8 cellular contexts compared by ENCODE assay signal in genomic region chr7:19709249-19709578, GRCh38. TPM values are rescaled to one million over a fixed set of nuclear protein-coding genes. Genes with fewer than 3 reads are reported as not detected.
DNase-seq lines count a peak whose midpoint lies in the region; ATAC-seq and TF ChIP-seq lines count a peak whose summit lies in the region.

No MANE protein-coding gene starts in this region.

- TF ChIP-seq CTCF in A673 (conservative IDR thresholded peaks at IDR 0.05; ENCODE audit: low read depth, low read length) (peak; percentile 1; the same call in 1 of the 2 replicates), GM20000 (IDR thresholded peaks at IDR 0.05; ENCODE audit: extremely low read depth, missing control alignments) (no peak), WERI-Rb-1 (IDR thresholded peaks at IDR 0.05; ENCODE audit: low read depth, low read length) (no peak)

- H3K9ac ChIP-seq in adipocyte (ENCODE audit: low read length) (peak overlapping the region; percentile 94), mucosa of stomach (ENCODE audit: low read length) (peak overlapping the region; percentile 10)

- intact Hi-C loops in A673 (cut with micrococcal nuclease; ENCODE audit: unreplicated experiment) (no loop called here), left colon (cut with DNase I, micrococcal nuclease) (no loop called here)

- CTCF ChIA-PET in A673 (lab: Charles Lee): interaction anchor here (0.5 to 1.4 kb wide), 3 partner anchors 31 to 889 kb away, joined by 3 to 5 read pairs (median 3); no protein-coding TSS in a partner anchor

- ATAC-seq in HG02840 (IDR thresholded peaks at IDR 0.05; ENCODE audit: low FRiP score, unreplicated experiment) (peak; percentile 0), left colon (no peak)

- peaks cover 5% of the 10 kb centered on the region for H3K4me1 ChIP-seq in A673 (ENCODE audit: insufficient read depth, low read length, poor library complexity, severe bottlenecking)
- peaks cover 23% of the 10 kb centered on the region for H3K4me1 ChIP-seq in adipocyte (ENCODE audit: control insufficient read depth, insufficient read depth, low read length)
- no peaks in the 10 kb centered on the region for H3K4me1 ChIP-seq in mucosa of stomach (ENCODE audit: control insufficient read depth, insufficient read depth, low read length)

- H3K9me3 ChIP-seq in A673 (ENCODE audit: low read depth, low read length, poor library complexity, severe bottlenecking) (no peaks in the 10 kb centered on the region), adipocyte (ENCODE audit: control insufficient read depth, low read length) (no peaks in the 10 kb centered on the region), mucosa of stomach (ENCODE audit: control insufficient read depth, low read length) (no peaks in the 10 kb centered on the region), WERI-Rb-1 (ENCODE audit: severe bottlenecking) (no peaks in the 10 kb centered on the region)

- H3K4me3 ChIP-seq in A673 (ENCODE audit: low read depth, low read length, poor library complexity, severe bottlenecking) (peak overlapping the region; percentile 88), adipocyte (ENCODE audit: low read length) (peak overlapping the region; percentile 99), mucosa of stomach (ENCODE audit: low read length) (no peak overlapping the region), WERI-Rb-1 (ENCODE audit: low read depth, low read length) (no peak overlapping the region)

- H3K27ac ChIP-seq in A673 (ENCODE audit: low read depth, low read length, poor library complexity, severe bottlenecking) (no peak overlapping the region), WERI-Rb-1 (no peak overlapping the region)

- no peaks in the 10 kb centered on the region for H3K27me3 ChIP-seq in A673 (replicated peaks; ENCODE audit: insufficient read depth, low read depth, low read length, poor library complexity)
- no peaks in the 10 kb centered on the region for H3K27me3 ChIP-seq in adipocyte (replicated peaks; ENCODE audit: control insufficient read depth, insufficient read depth, low read length)
- no peaks in the 10 kb centered on the region for H3K27me3 ChIP-seq in mucosa of stomach (ENCODE audit: control insufficient read depth, insufficient read depth, low read length)
- no peaks in the 10 kb centered on the region for H3K27me3 ChIP-seq in WERI-Rb-1 (ENCODE audit: insufficient read depth, low read depth, severe bottlenecking)

- H3K36me3 ChIP-seq in A673 (ENCODE audit: insufficient read depth, low read length, poor library complexity, severe bottlenecking): no peaks in the 10 kb centered on the region
- no peaks in the 10 kb centered on the region for H3K36me3 ChIP-seq in adipocyte (ENCODE audit: control insufficient read depth, insufficient read depth, low read length, severe bottlenecking)
- no peaks in the 10 kb centered on the region for H3K36me3 ChIP-seq in mucosa of stomach (ENCODE audit: control insufficient read depth, insufficient read depth, low read length)
- no peaks in the 10 kb centered on the region for H3K36me3 ChIP-seq in WERI-Rb-1

- POLR2A ChIA-PET in A673 (lab: Charles Lee; ENCODE audit: low non-redundant PET): no interaction called here

- no TSS peak for BruUV-seq in A673 (replicated peaks; lab: Mats Ljungman, UMichigan)

- DNase-seq in A673 (ENCODE audit: low spot score): no peak
- no peak for DNase-seq in adipocyte (ENCODE audit: low read depth)
- no peak for DNase-seq in GM20000 (ENCODE audit: low spot score)
- DNase-seq in WERI-Rb-1: no peak
- no peak for DNase-seq in left colon
- no peak for DNase-seq in NCI-H1694 treated with DMSO at 0.1 percent for 48 hours (lab: John Stamatoyannopoulos, UW)

RNA-seq across cellular contexts. Expression of gene POLR1F, which starts 0.4 kb away (rescaled TPM):
- total RNA-seq in A673 (2021) (19.0 and 20.1 TPM in 2 replicates), left colon (10 to 100 TPM in 1 of 2 donors, 1 to 10 TPM in 1; 7.5 to 11.3 TPM)

Comparison
In these comparisons a context has a peak if more than half of its experiments do, and no peak if none do; other contexts are left out.
1. H3K4me3 ChIP-seq: peak in A673 (single experiment) and adipocyte (single experiment); none in mucosa of stomach (single experiment) and WERI-Rb-1 (single experiment).